ENCODE assay signal across 2 cellular contexts in the genomic region with DNA sequence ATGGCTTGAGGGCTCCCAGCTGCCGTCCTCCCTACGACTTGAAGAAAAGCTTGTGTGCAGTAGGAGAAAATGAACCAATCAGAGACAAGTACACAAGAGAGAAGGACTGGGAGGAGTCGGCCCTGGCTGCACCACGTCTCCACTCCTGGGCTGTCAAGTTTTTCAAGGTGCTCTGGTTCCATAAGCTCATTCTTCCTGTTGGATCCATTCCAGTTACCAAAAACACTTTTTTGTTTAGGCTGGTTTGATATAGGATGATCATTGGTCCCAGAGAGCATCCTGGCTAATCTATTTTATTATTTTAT.
TF ChIP-seq lines count a peak whose summit lies in the region.

No MANE protein-coding gene starts in this region.

TF ChIP-seq in IMR-90, 13 proteins besides CTCF, POLR2A, EP300 and RAD21:
- TF ChIP-seq RCOR1 (IDR thresholded peaks at IDR 0.05; ENCODE audit: insufficient replicate concordance, low read length) (no peak), BHLHE40 (IDR thresholded peaks at IDR 0.05; ENCODE audit: low read depth, low read length) (no peak), RFX5 (IDR thresholded peaks at IDR 0.05; ENCODE audit: low read depth, low read length) (no peak), MAFK (IDR thresholded peaks at IDR 0.05; ENCODE audit: low read depth, low read length) (no peak), SMC3 (IDR thresholded peaks at IDR 0.05; ENCODE audit: low read depth, low read length) (no peak), CEBPB (IDR thresholded peaks at IDR 0.05; ENCODE audit: low read depth, low read length) (no peak), NFE2L2 (IDR thresholded peaks at IDR 0.05; ENCODE audit: low read depth, low read length) (no peak), CHD1 (IDR thresholded peaks at IDR 0.05; ENCODE audit: low read depth, low read length) (no peak), MXI1 (IDR thresholded peaks at IDR 0.05; ENCODE audit: borderline replicate concordance, low read depth, low read length) (no peak)
- TF ChIP-seq, protein P1, sequence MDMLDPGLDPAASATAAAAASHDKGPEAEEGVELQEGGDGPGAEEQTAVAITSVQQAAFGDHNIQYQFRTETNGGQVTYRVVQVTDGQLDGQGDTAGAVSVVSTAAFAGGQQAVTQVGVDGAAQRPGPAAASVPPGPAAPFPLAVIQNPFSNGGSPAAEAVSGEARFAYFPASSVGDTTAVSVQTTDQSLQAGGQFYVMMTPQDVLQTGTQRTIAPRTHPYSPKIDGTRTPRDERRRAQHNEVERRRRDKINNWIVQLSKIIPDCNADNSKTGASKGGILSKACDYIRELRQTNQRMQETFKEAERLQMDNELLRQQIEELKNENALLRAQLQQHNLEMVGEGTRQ (IDR thresholded peaks at IDR 0.05; ENCODE audit: low read depth, low read length), result no peak

TF ChIP-seq in H1, 55 proteins besides CTCF, POLR2A, EP300 and RAD21:
- no peak for TF ChIP-seq KDM1A (IDR thresholded peaks at IDR 0.05; ENCODE audit: borderline replicate concordance, low read length)
- TF ChIP-seq RBBP5 (IDR thresholded peaks at IDR 0.05; ENCODE audit: borderline replicate concordance, low read depth, low read length), result no peak
- TF ChIP-seq TEAD4 (IDR thresholded peaks at IDR 0.05; ENCODE audit: low read depth, low read length), result no peak
- no peak for TF ChIP-seq CBX8 (IDR thresholded peaks at IDR 0.05; ENCODE audit: borderline replicate concordance, low read depth, low read length)
- TF ChIP-seq SUZ12 (IDR thresholded peaks at IDR 0.05; ENCODE audit: low read length), result no peak
- TF ChIP-seq EGR1 (IDR thresholded peaks at IDR 0.05; ENCODE audit: borderline replicate concordance, low read depth, low read length), result no peak
- no peak for TF ChIP-seq ZNF274 (IDR thresholded peaks at IDR 0.05; ENCODE audit: borderline replicate concordance, extremely low read depth, low read length)
- TF ChIP-seq SRF (IDR thresholded peaks at IDR 0.05; ENCODE audit: low read depth, low read length), result no peak
- no peak for TF ChIP-seq SAP30 (IDR thresholded peaks at IDR 0.05; ENCODE audit: insufficient read depth, insufficient replicate concordance, low read length)
- no peak for TF ChIP-seq POU5F1 (IDR thresholded peaks at IDR 0.05; ENCODE audit: low read depth, low read length)
